8 cellular contexts compared by ENCODE assay signal in genomic region chr11:61041755-61042518, GRCh38.
A peak's percentile ranks its signal among the peaks of the same experiment; 100 is the strongest.
DNase-seq lines count a peak whose midpoint lies in the region; ATAC-seq and TF ChIP-seq lines count a peak whose summit lies in the region.

No MANE protein-coding gene starts in this region.

- H3K9me3 ChIP-seq in neuronal stem cell (replicated peaks in 1 of 2; ENCODE audit: control insufficient read depth in 2 of 2, insufficient read depth in 1 of 2, low read depth in 1 of 2, low read length in 2 of 2), result no peaks in the 10 kb centered on the region
- H3K9me3 ChIP-seq in tibial nerve, result no peaks in the 10 kb centered on the region

- no peak overlapping the region for H3K4me2 ChIP-seq in neuronal stem cell (ENCODE audit: insufficient read depth, low read length, poor library complexity, severe bottlenecking)

- H2BK5ac ChIP-seq in neuronal stem cell (ENCODE audit: low read length), result no peak overlapping the region

- no peak overlapping the region for H2BK12ac ChIP-seq in neuronal stem cell (ENCODE audit: low read length)

- no peak overlapping the region for H4K91ac ChIP-seq in neuronal stem cell (ENCODE audit: low read depth, low read length, poor library complexity)

- no peak for TF ChIP-seq EP300 in tibial nerve (IDR thresholded peaks at IDR 0.05)

- H2BK15ac ChIP-seq in neuronal stem cell (ENCODE audit: low read length), result peak overlapping the region; percentile 2

- peak overlapping the region; percentile 0 for H3K18ac ChIP-seq in neuronal stem cell (ENCODE audit: low read length)

- ATAC-seq in HG02571 (IDR thresholded peaks at IDR 0.05; ENCODE audit: unreplicated experiment), result peak; percentile 83

- peak overlapping the region; percentile 44 for H4K8ac ChIP-seq in neuronal stem cell (ENCODE audit: low read depth, low read length)

- no peaks in the 10 kb centered on the region for H3K79me1 ChIP-seq in neuronal stem cell (ENCODE audit: low read depth, low read length)

- H3K4me1 ChIP-seq in neuronal stem cell (ENCODE audit: control insufficient read depth in 2 of 2, insufficient read depth in 1 of 2, low read depth in 1 of 2, low read length in 2 of 2) (peaks cover 8 to 11% of the 10 kb centered on the region in 2 donors), tibial nerve (peaks cover 0 to 7% (median 6%) of the 10 kb centered on the region in 4 donors)

- peak overlapping the region; percentile 93 for H2AFZ ChIP-seq in neuronal stem cell (ENCODE audit: low read length)

- TF ChIP-seq CTCF in GM12875 (IDR thresholded peaks at IDR 0.05; ENCODE audit: borderline replicate concordance, insufficient read depth, low read depth, low read length), result no peak
- TF ChIP-seq CTCF in dorsolateral prefrontal cortex (IDR thresholded peaks at IDR 0.05 in 54 of 56, conservative IDR thresholded peaks at IDR 0.05 in 2 of 56; ENCODE audit: low read depth in 1 of 56, partially characterized antibody in 56 of 56), result no peak
- no peak for TF ChIP-seq CTCF in lower leg skin (IDR thresholded peaks at IDR 0.05)
- TF ChIP-seq CTCF in tibial nerve (IDR thresholded peaks at IDR 0.05), result no peak

- no peak overlapping the region for H3K4ac ChIP-seq in neuronal stem cell (ENCODE audit: low read length)

- peak overlapping the region; percentile 6 for H2AK5ac ChIP-seq in neuronal stem cell (ENCODE audit: low read depth, low read length)

- DNase-seq in NCI-H1694 treated with DMSO at 0.1 percent for 48 hours (lab: John Stamatoyannopoulos, UW) (peak; percentile 27), dorsolateral prefrontal cortex (peak in 5 of 10 donors; percentile 27 to 56 (median 49)), neuronal stem cell (ENCODE audit: low spot score) (peak; percentile 35), lower leg skin (ENCODE audit: low spot score in 2 of 2) (no peak), tibial nerve (ENCODE audit: low spot score in 2 of 2) (no peak)
- DNase-seq in activated CD4-positive, alpha-beta T cell treated with anti-CD3 and anti-CD28 coated beads for 1 hour, result peak; percentile 80

- no peaks in the 10 kb centered on the region for H3K36me3 ChIP-seq in neuronal stem cell (replicated peaks in 1 of 2; ENCODE audit: control insufficient read depth in 2 of 2, insufficient read depth in 2 of 2, low read length in 2 of 2)
- no peaks in the 10 kb centered on the region for H3K36me3 ChIP-seq in tibial nerve

- H3K27ac ChIP-seq in dorsolateral prefrontal cortex (peak overlapping the region in 40 of 59 donors; percentile 3 to 86 (median 55)), neuronal stem cell (replicated peaks; ENCODE audit: low read length) (peak overlapping the region; percentile 39), tibial nerve (peak overlapping the region in 2 of 4 donors; percentile 25 to 58)

- H3K27me3 ChIP-seq in dorsolateral prefrontal cortex, result no peaks in the 10 kb centered on the region
- no peaks in the 10 kb centered on the region for H3K27me3 ChIP-seq in neuronal stem cell (ENCODE audit: control insufficient read depth in 3 of 3, insufficient read depth in 3 of 3, low read depth in 1 of 3, low read length in 3 of 3)
- no peaks in the 10 kb centered on the region for H3K27me3 ChIP-seq in tibial nerve

- H3K23ac ChIP-seq in neuronal stem cell (ENCODE audit: low read depth, low read length, poor library complexity), result no peak overlapping the region

- H3K4me3 ChIP-seq in GM12875 (ENCODE audit: low read depth, low read length), result peak overlapping the region; percentile 60
- peak overlapping the region in 2 of 59 donors; percentile 7 to 16 for H3K4me3 ChIP-seq in dorsolateral prefrontal cortex
- no peak overlapping the region for H3K4me3 ChIP-seq in neuronal stem cell (ENCODE audit: low read length in 2 of 2)
- H3K4me3 ChIP-seq in lower leg skin (ENCODE audit: low read depth, poor library complexity, severe bottlenecking), result no peak overlapping the region
- H3K4me3 ChIP-seq in tibial nerve, result no peak overlapping the region

- no peak overlapping the region for H3K9ac ChIP-seq in neuronal stem cell (ENCODE audit: low read depth, low read length, poor library complexity)

- H2BK120ac ChIP-seq in neuronal stem cell (ENCODE audit: low read depth, low read length), result peak overlapping the region; percentile 5

- no peak for TF ChIP-seq POLR2A in lower leg skin (IDR thresholded peaks at IDR 0.05)
- TF ChIP-seq POLR2A in tibial nerve (IDR thresholded peaks at IDR 0.05), result no peak

- no peak overlapping the region for H3K14ac ChIP-seq in neuronal stem cell (ENCODE audit: low read length)

- intact Hi-C loops in dorsolateral prefrontal cortex (cut with DNase I), result no loop called here
- intact Hi-C loops in lower leg skin (cut with DNase I; ENCODE audit: low total_unique reads), result no loop called here

- WGBS in neuronal stem cell (ENCODE audit: extremely low coverage in 2 of 2, insufficient read length in 2 of 2, insufficient replicate concordance in 1 of 2), 2 donors, result no CpG with 5 or more reads among the region's 16 CpGs
- WGBS in lower leg skin, 2 donors, result 31 to 36% methylated on average over 16 of the region's 16 CpGs
- WGBS in tibial nerve, 2 donors, result 21 to 23% methylated on average over 16 of the region's 16 CpGs

Comparison
In these comparisons a context has a peak if more than half of its experiments do, and no peak if none do; other contexts are left out.
1. DNase-seq: peak in NCI-H1694 treated with DMSO at 0.1 percent for 48 hours (single experiment), activated CD4-positive, alpha-beta T cell treated with anti-CD3 and anti-CD28 coated beads for 1 hour (single experiment) and neuronal stem cell (single experiment); none in lower leg skin (0 of 2) and tibial nerve (0 of 2).